In genomic region chrX:118024482-118024881, GRCh38 we compare ENCODE assay signal across 18 cellular contexts.
DNase-seq lines count a peak whose midpoint lies in the region; ATAC-seq, FAIRE-seq and TF ChIP-seq lines count a peak whose summit lies in the region.
"Had no signal": no experiment of that assay in that cellular context is flagged by ENCODE, and none has a peak within 500 bp of the region (broad histone marks: within the 10 kb centered on the region; RNA-seq: fewer than 3 reads in every experiment).

No MANE protein-coding gene starts in this region.

- H3K4me1 ChIP-seq in ACC112 (ENCODE audit: control insufficient read depth, insufficient read depth, low read length, unreplicated experiment) = peaks cover 4% of the 10 kb centered on the region
- H3K4me1 ChIP-seq: BLaER1 treated with 17β-estradiol and CSF1 and Interleukin-3, amounts not matched to agents 10 nM and 100 nM had no signal

- intact Hi-C loops in natural killer cell (cut with micrococcal nuclease) = no loop called here

- no peaks in the 10 kb centered on the region for H3K36me3 Mint-ChIP-seq in natural killer cell
- H3K36me3 Mint-ChIP-seq: IgD-negative memory B cell had no signal

- ATAC-seq in GM21526 (IDR thresholded peaks at IDR 0.05; ENCODE audit: low FRiP score, unreplicated experiment) = peak; percentile 56
- ATAC-seq in HG03432 (IDR thresholded peaks at IDR 0.05; ENCODE audit: unreplicated experiment) = peak; percentile 38
- no peak for ATAC-seq in natural killer cell
- ATAC-seq in GM21528 (IDR thresholded peaks at IDR 0.05; ENCODE audit: low FRiP score, unreplicated experiment) = no peak
- ATAC-seq in HG03097 (IDR thresholded peaks at IDR 0.05; ENCODE audit: low FRiP score, unreplicated experiment) = no peak

- no peak for TF ChIP-seq CTCF in natural killer cell (IDR thresholded peaks at IDR 0.05)

- no peak overlapping the region for H3K4me3 Mint-ChIP-seq in natural killer cell
- H3K4me3 Mint-ChIP-seq: CD4-positive, alpha-beta T cell; HFFc6 had no signal

- no peaks in the 10 kb centered on the region for H3K27me3 ChIP-seq in ACC112 (ENCODE audit: insufficient read depth, low read length)
- H3K27me3 ChIP-seq: BLaER1 treated with 17β-estradiol and CSF1 and Interleukin-3, amounts not matched to agents 10 nM and 100 nM had no signal

- no peaks in the 10 kb centered on the region for H3K36me3 ChIP-seq in ACC112 (ENCODE audit: insufficient read depth, low read length)
- H3K36me3 ChIP-seq: BLaER1 treated with 17β-estradiol and CSF1 and Interleukin-3, amounts not matched to agents 10 nM and 100 nM had no signal

- H3K27me3 Mint-ChIP-seq in natural killer cell (ENCODE audit: low read depth in 2 of 2) = no peaks in the 10 kb centered on the region
- H3K27me3 Mint-ChIP-seq: CD4-positive, alpha-beta T cell had no signal

- no peak overlapping the region for H3K27ac Mint-ChIP-seq in natural killer cell
- H3K27ac Mint-ChIP-seq: CD4-positive, alpha-beta T cell; HFFc6; IgD-negative memory B cell had no signal

- H3K9me3 Mint-ChIP-seq in natural killer cell = peaks cover 2 to 5% of the 10 kb centered on the region in 2 donors

- H3K4me1 Mint-ChIP-seq in natural killer cell = no peaks in the 10 kb centered on the region

- no peak for DNase-seq in activated CD4-positive, alpha-beta T cell treated with anti-CD3 and anti-CD28 coated beads for 4 hours
- DNase-seq in natural killer cell = no peak
- DNase-seq: ACHN; CD4-positive, alpha-beta T cell; DMS79; HCEC 1CT; HFFc6 had no signal

- H2AFZ ChIP-seq in ACC112 (ENCODE audit: low read length, unreplicated experiment) = peak overlapping the region; percentile 60

- 0 out of 2 replicates have a peak overlapping the region, but pooled peaks have one; percentile 60 for H3K4me3 ChIP-seq in ACC112 (ENCODE audit: low read depth, low read length)
- H3K4me3 ChIP-seq: BLaER1 treated with 17β-estradiol and CSF1 and Interleukin-3, amounts not matched to agents 10 nM and 100 nM had no signal

- H3K27ac ChIP-seq in ACC112 (ENCODE audit: low read depth, low read length) = no peak overlapping the region
- H3K27ac ChIP-seq: 22Rv1; BLaER1 treated with 17β-estradiol and CSF1 and Interleukin-3, amounts not matched to agents 10 nM and 100 nM; KMS-11 had no signal

- peak; percentile 90 for FAIRE-seq in colon (lab: Jason Lieb, UNC)
- FAIRE-seq: GM12892 had no signal

- no peaks in the 10 kb centered on the region for H3K79me2 ChIP-seq in ACC112 (ENCODE audit: control insufficient read depth, insufficient read depth, low read length, unreplicated experiment)

Comparison
In these comparisons a context has a peak if more than half of its experiments do, and no peak if none do; other contexts are left out.
1. ATAC-seq: peak in GM21526 (single experiment) and HG03432 (single experiment); none in natural killer cell (0 of 3), GM21528 (single experiment) and HG03097 (single experiment).